Comparison of ENCODE assay signal across 1 cellular context in the genomic region with DNA sequence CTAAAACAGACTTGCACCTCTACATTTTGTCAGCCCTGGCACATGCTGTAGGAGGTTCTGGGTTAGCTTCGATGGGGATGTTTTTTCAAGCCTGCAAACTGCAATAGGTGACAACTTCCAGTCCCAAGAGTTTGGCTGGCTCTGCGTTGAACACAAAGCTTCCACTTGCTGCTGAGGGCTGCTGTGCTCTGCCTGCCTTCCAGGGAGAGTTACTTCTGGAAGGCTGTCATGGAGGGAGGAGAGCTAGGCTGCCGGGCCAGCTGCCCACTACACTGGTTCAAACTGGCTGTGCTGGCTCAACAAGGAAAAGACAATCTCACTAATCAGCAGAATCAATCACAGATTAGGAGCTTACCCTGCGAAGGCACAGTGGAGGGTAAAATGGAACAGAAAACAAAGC.
TF ChIP-seq lines count a peak whose summit lies in the region.

No MANE protein-coding gene starts in this region.

TF ChIP-seq in GM23338, 12 proteins besides CTCF, POLR2A, EP300 and RAD21:
- TF ChIP-seq ZNF331 (CRISPR knock-in tag; IDR thresholded peaks at IDR 0.05; ENCODE audit: low read depth) (no peak), CREB1 (CRISPR knock-in tag; IDR thresholded peaks at IDR 0.05; ENCODE audit: low read depth) (no peak), NANOG (IDR thresholded peaks at IDR 0.05; ENCODE audit: borderline replicate concordance) (no peak), JUNB (IDR thresholded peaks at IDR 0.05; ENCODE audit: unreplicated experiment) (no peak), EZH2phosphoT487 (IDR thresholded peaks at IDR 0.05; ENCODE audit: unreplicated experiment) (no peak)
- TF ChIP-seq, protein P1, sequence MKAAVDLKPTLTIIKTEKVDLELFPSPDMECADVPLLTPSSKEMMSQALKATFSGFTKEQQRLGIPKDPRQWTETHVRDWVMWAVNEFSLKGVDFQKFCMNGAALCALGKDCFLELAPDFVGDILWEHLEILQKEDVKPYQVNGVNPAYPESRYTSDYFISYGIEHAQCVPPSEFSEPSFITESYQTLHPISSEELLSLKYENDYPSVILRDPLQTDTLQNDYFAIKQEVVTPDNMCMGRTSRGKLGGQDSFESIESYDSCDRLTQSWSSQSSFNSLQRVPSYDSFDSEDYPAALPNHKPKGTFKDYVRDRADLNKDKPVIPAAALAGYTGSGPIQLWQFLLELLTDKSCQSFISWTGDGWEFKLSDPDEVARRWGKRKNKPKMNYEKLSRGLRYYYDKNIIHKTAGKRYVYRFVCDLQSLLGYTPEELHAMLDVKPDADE (IDR thresholded peaks at IDR 0.05), result no peak
- TF ChIP-seq, protein P2, sequence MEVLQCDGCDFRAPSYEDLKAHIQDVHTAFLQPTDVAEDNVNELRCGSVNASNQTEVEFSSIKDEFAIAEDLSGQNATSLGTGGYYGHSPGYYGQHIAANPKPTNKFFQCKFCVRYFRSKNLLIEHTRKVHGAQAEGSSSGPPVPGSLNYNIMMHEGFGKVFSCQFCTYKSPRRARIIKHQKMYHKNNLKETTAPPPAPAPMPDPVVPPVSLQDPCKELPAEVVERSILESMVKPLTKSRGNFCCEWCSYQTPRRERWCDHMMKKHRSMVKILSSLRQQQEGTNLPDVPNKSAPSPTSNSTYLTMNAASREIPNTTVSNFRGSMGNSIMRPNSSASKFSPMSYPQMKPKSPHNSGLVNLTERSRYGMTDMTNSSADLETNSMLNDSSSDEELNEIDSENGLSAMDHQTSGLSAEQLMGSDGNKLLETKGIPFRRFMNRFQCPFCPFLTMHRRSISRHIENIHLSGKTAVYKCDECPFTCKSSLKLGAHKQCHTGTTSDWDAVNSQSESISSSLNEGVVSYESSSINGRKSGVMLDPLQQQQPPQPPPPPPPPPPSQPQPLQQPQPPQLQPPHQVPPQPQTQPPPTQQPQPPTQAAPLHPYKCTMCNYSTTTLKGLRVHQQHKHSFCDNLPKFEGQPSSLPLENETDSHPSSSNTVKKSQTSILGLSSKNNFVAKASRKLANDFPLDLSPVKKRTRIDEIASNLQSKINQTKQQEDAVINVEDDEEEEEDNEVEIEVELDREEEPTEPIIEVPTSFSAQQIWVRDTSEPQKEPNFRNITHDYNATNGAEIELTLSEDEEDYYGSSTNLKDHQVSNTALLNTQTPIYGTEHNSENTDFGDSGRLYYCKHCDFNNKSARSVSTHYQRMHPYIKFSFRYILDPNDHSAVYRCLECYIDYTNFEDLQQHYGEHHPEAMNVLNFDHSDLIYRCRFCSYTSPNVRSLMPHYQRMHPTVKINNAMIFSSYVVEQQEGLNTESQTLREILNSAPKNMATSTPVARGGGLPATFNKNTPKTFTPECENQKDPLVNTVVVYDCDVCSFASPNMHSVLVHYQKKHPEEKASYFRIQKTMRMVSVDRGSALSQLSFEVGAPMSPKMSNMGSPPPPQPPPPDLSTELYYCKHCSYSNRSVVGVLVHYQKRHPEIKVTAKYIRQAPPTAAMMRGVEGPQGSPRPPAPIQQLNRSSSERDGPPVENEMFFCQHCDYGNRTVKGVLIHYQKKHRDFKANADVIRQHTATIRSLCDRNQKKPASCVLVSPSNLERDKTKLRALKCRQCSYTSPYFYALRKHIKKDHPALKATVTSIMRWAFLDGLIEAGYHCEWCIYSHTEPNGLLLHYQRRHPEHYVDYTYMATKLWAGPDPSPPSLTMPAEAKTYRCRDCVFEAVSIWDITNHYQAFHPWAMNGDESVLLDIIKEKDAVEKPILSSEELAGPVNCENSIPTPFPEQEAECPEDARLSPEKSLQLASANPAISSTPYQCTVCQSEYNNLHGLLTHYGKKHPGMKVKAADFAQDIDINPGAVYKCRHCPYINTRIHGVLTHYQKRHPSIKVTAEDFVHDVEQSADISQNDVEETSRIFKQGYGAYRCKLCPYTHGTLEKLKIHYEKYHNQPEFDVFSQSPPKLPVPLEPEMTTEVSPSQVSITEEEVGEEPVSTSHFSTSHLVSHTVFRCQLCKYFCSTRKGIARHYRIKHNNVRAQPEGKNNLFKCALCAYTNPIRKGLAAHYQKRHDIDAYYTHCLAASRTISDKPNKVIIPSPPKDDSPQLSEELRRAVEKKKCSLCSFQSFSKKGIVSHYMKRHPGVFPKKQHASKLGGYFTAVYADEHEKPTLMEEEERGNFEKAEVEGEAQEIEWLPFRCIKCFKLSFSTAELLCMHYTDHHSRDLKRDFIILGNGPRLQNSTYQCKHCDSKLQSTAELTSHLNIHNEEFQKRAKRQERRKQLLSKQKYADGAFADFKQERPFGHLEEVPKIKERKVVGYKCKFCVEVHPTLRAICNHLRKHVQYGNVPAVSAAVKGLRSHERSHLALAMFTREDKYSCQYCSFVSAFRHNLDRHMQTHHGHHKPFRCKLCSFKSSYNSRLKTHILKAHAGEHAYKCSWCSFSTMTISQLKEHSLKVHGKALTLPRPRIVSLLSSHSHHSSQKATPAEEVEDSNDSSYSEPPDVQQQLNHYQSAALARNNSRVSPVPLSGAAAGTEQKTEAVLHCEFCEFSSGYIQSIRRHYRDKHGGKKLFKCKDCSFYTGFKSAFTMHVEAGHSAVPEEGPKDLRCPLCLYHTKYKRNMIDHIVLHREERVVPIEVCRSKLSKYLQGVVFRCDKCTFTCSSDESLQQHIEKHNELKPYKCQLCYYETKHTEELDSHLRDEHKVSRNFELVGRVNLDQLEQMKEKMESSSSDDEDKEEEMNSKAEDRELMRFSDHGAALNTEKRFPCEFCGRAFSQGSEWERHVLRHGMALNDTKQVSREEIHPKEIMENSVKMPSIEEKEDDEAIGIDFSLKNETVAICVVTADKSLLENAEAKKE (CRISPR knock-in tag; IDR thresholded peaks at IDR 0.05), result no peak
